In genomic region chr17:77571141-77571540, GRCh38 we compare ENCODE assay signal across 11 cellular contexts.
DNase-seq lines count a peak whose midpoint lies in the region; ATAC-seq and TF ChIP-seq lines count a peak whose summit lies in the region.
"Had no signal": no experiment of that assay in that cellular context is flagged by ENCODE, and none has a peak within 500 bp of the region (broad histone marks: within the 10 kb centered on the region; RNA-seq: fewer than 3 reads in every experiment).

No MANE protein-coding gene starts in this region.

- peak overlapping the region; percentile 28; the same call in 1 of the 2 replicates for H3K4me3 ChIP-seq in GM23338
- H3K4me3 ChIP-seq in WERI-Rb-1 (ENCODE audit: low read depth, low read length): peak overlapping the region; percentile 58
- H3K4me3 ChIP-seq in spleen: peak overlapping the region in 1 of 8 donors; percentile 49

- no peaks in the 10 kb centered on the region; the same call in 2 of the 3 replicates for H3K9me3 Mint-ChIP-seq in GM23338

- DNase-seq in GM23338 (ENCODE audit: low spot score): peak; percentile 39
- DNase-seq in WERI-Rb-1: peak; percentile 95
- no peak for DNase-seq in left ventricle myocardium superior
- DNase-seq in sciatic nerve (ENCODE audit: low spot score): no peak
- no peak for DNase-seq in activated CD4-positive, CD25-positive, alpha-beta regulatory T cell (lab: John Stamatoyannopoulos, UW)
- no peak for DNase-seq in HT-29 (ENCODE audit: low spot score)
- no peak for DNase-seq in spleen
- DNase-seq: DND-41, SHP77 had no signal

- H3K27ac Mint-ChIP-seq in GM23338: no peak overlapping the region

- H3K4me3 Mint-ChIP-seq in GM23338: peak overlapping the region; percentile 16; the same call in 1 of the 3 replicates

- H3K9me2 ChIP-seq in GM23338 (ENCODE audit: insufficient read depth): no peaks in the 10 kb centered on the region

- H3K9me3 ChIP-seq in WERI-Rb-1 (ENCODE audit: severe bottlenecking) (no peaks in the 10 kb centered on the region), spleen (no peaks in the 10 kb centered on the region)

- ATAC-seq in GM23338 (peak; percentile 63), left ventricle myocardium superior (peak; percentile 14), sciatic nerve (peak; percentile 33), GM19328 (IDR thresholded peaks at IDR 0.05; ENCODE audit: unreplicated experiment) (no peak)
- ATAC-seq: activated CD4-positive, CD25-positive, alpha-beta regulatory T cell treated with anti-CD3 and anti-CD28 coated beads, Interleukin-2, amount 50 U/mL, for 24 hours had no signal

- H3K4me2 ChIP-seq in GM23338: peak overlapping the region; percentile 60

- no peaks in the 10 kb centered on the region for H3K27me3 ChIP-seq in GM23338 (ENCODE audit: insufficient read depth)
- H3K27me3 ChIP-seq in WERI-Rb-1 (ENCODE audit: insufficient read depth, low read depth, severe bottlenecking): no peaks in the 10 kb centered on the region
- peaks cover 0 to 62% (median 31%) of the 10 kb centered on the region in 7 donors for H3K27me3 ChIP-seq in spleen (replicated peaks in 1 of 7)

- no peaks in the 10 kb centered on the region for H3F3A ChIP-seq in GM23338 (replicated peaks; ENCODE audit: low read depth)

- H3K4me1 ChIP-seq in GM23338 (ENCODE audit: insufficient read depth): peaks cover 15% of the 10 kb centered on the region
- peaks cover 10 to 24% (median 15%) of the 10 kb centered on the region in 6 donors for H3K4me1 ChIP-seq in spleen

- WGBS in spleen, 5 donors: 17 to 26% (median 19%) methylated on average over 18 to 20 of the region's 20 CpGs

- H2AFZ ChIP-seq in GM23338: peak overlapping the region; percentile 45

- no peaks in the 10 kb centered on the region for H3K79me2 ChIP-seq in GM23338 (replicated peaks; ENCODE audit: insufficient read depth)

- H4K20me1 ChIP-seq in GM23338 (replicated peaks; ENCODE audit: insufficient read depth): no peaks in the 10 kb centered on the region

- no peaks in the 10 kb centered on the region for H3K36me3 Mint-ChIP-seq in GM23338 (ENCODE audit: low read depth)

- H3K4me1 Mint-ChIP-seq in GM23338: peaks cover 17% of the 10 kb centered on the region

- intact Hi-C loops in left ventricle myocardium superior (cut with micrococcal nuclease): no loop called here
- intact Hi-C loops in sciatic nerve (cut with DNase I): no loop called here
- intact Hi-C loops in spleen (cut with DNase I; ENCODE audit: low total_unique reads): no loop called here

- no peak for TF ChIP-seq POLR2A in spleen (IDR thresholded peaks at IDR 0.05)

- TF ChIP-seq CTCF in GM23338 (conservative IDR thresholded peaks at IDR 0.05; ENCODE audit: low read depth in 2 of 2) (no peak), WERI-Rb-1 (IDR thresholded peaks at IDR 0.05; ENCODE audit: low read depth, low read length) (no peak), spleen (IDR thresholded peaks at IDR 0.05 in 8 of 11, conservative IDR thresholded peaks at IDR 0.05 in 3 of 11) (no peak)

- no peaks in the 10 kb centered on the region for H3K36me3 ChIP-seq in GM23338 (ENCODE audit: insufficient read depth)
- no peaks in the 10 kb centered on the region; the same call in 1 of the 2 replicates for H3K36me3 ChIP-seq in WERI-Rb-1
- H3K36me3 ChIP-seq in spleen: no peaks in the 10 kb centered on the region

- H3K27ac ChIP-seq in GM23338 (ENCODE audit: low read depth) (no peak overlapping the region), WERI-Rb-1 (peak overlapping the region; percentile 79), spleen (no peak overlapping the region)

- H3K27me3 Mint-ChIP-seq in GM23338 (ENCODE audit: insufficient read depth, low read depth, poor library complexity): peaks cover 14% of the 10 kb centered on the region

TF ChIP-seq in GM23338, 12 proteins besides CTCF, POLR2A, EP300 and RAD21:
- TF ChIP-seq POLR2AphosphoS5 (IDR thresholded peaks at IDR 0.05; ENCODE audit: low read depth) (no peak), STAT1 (IDR thresholded peaks at IDR 0.05; ENCODE audit: unreplicated experiment) (no peak), EZH2phosphoT487 (IDR thresholded peaks at IDR 0.05; ENCODE audit: unreplicated experiment) (no peak), REST (IDR thresholded peaks at IDR 0.05; ENCODE audit: unreplicated experiment) (no peak), CREB1 (CRISPR knock-in tag; IDR thresholded peaks at IDR 0.05; ENCODE audit: low read depth) (no peak), NANOG (IDR thresholded peaks at IDR 0.05; ENCODE audit: borderline replicate concordance) (no peak)
- TF ChIP-seq, protein P1, sequence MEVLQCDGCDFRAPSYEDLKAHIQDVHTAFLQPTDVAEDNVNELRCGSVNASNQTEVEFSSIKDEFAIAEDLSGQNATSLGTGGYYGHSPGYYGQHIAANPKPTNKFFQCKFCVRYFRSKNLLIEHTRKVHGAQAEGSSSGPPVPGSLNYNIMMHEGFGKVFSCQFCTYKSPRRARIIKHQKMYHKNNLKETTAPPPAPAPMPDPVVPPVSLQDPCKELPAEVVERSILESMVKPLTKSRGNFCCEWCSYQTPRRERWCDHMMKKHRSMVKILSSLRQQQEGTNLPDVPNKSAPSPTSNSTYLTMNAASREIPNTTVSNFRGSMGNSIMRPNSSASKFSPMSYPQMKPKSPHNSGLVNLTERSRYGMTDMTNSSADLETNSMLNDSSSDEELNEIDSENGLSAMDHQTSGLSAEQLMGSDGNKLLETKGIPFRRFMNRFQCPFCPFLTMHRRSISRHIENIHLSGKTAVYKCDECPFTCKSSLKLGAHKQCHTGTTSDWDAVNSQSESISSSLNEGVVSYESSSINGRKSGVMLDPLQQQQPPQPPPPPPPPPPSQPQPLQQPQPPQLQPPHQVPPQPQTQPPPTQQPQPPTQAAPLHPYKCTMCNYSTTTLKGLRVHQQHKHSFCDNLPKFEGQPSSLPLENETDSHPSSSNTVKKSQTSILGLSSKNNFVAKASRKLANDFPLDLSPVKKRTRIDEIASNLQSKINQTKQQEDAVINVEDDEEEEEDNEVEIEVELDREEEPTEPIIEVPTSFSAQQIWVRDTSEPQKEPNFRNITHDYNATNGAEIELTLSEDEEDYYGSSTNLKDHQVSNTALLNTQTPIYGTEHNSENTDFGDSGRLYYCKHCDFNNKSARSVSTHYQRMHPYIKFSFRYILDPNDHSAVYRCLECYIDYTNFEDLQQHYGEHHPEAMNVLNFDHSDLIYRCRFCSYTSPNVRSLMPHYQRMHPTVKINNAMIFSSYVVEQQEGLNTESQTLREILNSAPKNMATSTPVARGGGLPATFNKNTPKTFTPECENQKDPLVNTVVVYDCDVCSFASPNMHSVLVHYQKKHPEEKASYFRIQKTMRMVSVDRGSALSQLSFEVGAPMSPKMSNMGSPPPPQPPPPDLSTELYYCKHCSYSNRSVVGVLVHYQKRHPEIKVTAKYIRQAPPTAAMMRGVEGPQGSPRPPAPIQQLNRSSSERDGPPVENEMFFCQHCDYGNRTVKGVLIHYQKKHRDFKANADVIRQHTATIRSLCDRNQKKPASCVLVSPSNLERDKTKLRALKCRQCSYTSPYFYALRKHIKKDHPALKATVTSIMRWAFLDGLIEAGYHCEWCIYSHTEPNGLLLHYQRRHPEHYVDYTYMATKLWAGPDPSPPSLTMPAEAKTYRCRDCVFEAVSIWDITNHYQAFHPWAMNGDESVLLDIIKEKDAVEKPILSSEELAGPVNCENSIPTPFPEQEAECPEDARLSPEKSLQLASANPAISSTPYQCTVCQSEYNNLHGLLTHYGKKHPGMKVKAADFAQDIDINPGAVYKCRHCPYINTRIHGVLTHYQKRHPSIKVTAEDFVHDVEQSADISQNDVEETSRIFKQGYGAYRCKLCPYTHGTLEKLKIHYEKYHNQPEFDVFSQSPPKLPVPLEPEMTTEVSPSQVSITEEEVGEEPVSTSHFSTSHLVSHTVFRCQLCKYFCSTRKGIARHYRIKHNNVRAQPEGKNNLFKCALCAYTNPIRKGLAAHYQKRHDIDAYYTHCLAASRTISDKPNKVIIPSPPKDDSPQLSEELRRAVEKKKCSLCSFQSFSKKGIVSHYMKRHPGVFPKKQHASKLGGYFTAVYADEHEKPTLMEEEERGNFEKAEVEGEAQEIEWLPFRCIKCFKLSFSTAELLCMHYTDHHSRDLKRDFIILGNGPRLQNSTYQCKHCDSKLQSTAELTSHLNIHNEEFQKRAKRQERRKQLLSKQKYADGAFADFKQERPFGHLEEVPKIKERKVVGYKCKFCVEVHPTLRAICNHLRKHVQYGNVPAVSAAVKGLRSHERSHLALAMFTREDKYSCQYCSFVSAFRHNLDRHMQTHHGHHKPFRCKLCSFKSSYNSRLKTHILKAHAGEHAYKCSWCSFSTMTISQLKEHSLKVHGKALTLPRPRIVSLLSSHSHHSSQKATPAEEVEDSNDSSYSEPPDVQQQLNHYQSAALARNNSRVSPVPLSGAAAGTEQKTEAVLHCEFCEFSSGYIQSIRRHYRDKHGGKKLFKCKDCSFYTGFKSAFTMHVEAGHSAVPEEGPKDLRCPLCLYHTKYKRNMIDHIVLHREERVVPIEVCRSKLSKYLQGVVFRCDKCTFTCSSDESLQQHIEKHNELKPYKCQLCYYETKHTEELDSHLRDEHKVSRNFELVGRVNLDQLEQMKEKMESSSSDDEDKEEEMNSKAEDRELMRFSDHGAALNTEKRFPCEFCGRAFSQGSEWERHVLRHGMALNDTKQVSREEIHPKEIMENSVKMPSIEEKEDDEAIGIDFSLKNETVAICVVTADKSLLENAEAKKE (CRISPR knock-in tag; IDR thresholded peaks at IDR 0.05): no peak

Comparison
In these comparisons a context has a peak if more than half of its experiments do, and no peak if none do; other contexts are left out.
1. DNase-seq: peak in GM23338 (single experiment) and WERI-Rb-1 (single experiment); none in left ventricle myocardium superior (single experiment), sciatic nerve (single experiment), activated CD4-positive, CD25-positive, alpha-beta regulatory T cell (0 of 4), HT-29 (single experiment) and spleen (single experiment).